Comparison of ENCODE assay signal across 18 cellular contexts in the genomic region with DNA sequence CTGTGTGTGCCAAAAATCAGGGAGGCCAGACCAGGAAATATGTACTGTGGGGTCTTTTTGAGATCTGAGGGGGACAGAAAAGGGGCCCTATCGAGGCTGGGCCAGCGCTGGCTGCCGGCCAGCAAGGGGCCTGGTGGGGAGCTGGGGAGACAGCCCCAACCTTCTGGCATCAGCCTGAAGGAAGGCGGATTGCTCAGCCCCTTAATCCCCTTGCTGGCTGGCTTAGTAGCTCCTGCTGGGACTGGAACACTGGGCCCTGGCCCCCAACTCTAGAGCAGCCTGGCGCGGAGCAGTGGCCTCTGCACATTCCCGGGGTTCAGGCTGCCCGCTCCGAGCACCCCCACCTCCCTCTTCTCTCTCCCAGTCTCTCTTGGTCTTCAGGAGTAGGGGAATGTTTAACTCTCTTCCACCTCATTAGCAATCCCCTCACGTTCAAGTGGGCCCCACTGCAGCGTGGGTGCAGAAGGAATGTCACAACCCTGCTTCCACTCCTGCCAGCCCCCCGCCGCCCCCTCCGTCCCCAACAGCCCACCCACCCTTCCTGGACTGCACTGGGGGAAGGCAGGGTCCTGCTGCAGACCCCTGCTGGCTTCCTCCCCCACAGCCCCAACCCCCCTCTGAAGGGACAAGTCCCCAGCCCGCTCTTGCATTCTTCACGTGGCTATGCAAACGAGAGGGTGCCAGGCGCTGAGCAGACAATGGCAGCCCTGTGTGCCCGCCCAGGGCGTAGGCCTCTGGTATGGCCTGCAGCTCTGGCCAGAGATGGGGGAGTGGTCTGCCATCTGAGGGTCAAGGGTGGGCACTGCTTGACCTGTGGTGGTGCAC. TPM values are rescaled to one million over a fixed set of nuclear protein-coding genes. Genes with fewer than 3 reads are reported as not detected.
DNase-seq lines count a peak whose midpoint lies in the region; TF ChIP-seq lines count a peak whose summit lies in the region.
"Had no signal": no experiment of that assay in that cellular context is flagged by ENCODE, and none has a peak within 500 bp of the region (broad histone marks: within the 10 kb centered on the region; RNA-seq: fewer than 3 reads in every experiment).

No MANE protein-coding gene starts in this region.

- intact Hi-C loops in OCI-LY7 (cut with micrococcal nuclease; ENCODE audit: unreplicated experiment): no loop called here

- no peaks in the 10 kb centered on the region for H4K20me1 ChIP-seq in OCI-LY7 (ENCODE audit: insufficient read depth, low read length)

- no peaks in the 10 kb centered on the region for H3K27me3 ChIP-seq in HUES64 (ENCODE audit: insufficient read depth, low read length)
- H3K27me3 ChIP-seq: stomach, vagina had no signal

- no peak overlapping the region for H3K4me2 ChIP-seq in OCI-LY7 (ENCODE audit: low read length)
- H3K4me2 ChIP-seq: PC-9 had no signal

- no peak for TF ChIP-seq CTCF in OCI-LY7 (conservative IDR thresholded peaks at IDR 0.05; ENCODE audit: low read length)

- peaks cover 4% of the 10 kb centered on the region for H3K36me3 ChIP-seq in HUES64 (ENCODE audit: insufficient read depth, low read length)
- H3K36me3 ChIP-seq in OCI-LY7 (ENCODE audit: insufficient read depth, low read length): peaks cover 5% of the 10 kb centered on the region; the same call in 1 of the 2 replicates

- no TSS peak for BruUV-seq in OCI-LY7 (replicated peaks; lab: Mats Ljungman, UMichigan)

- peak overlapping the region; percentile 25 for H3K9ac ChIP-seq in HUES64 (ENCODE audit: low read depth, low read length)
- H3K9ac ChIP-seq: parathyroid adenoma had no signal

- DNase-seq in globus pallidus (ENCODE audit: low spot score) (peak; percentile 54), retina (peak; percentile 55), MV-4-11 (lab: John Stamatoyannopoulos, UW) (no peak), OCI-LY7 (ENCODE audit: low spot score) (no peak)
- DNase-seq: activated CD8-positive, alpha-beta memory T cell treated with anti-CD3 and anti-CD28 coated beads for 24 hours; DMS153; left cardiac atrium; MM.1S; NCI-H2029; NCI-H510A treated with DMSO at 0.1 percent for 48 hours; PC-9; stomach had no signal

- H3K79me2 ChIP-seq in OCI-LY7 (ENCODE audit: insufficient read depth, low read depth, low read length): no peaks in the 10 kb centered on the region
- H3K79me2 ChIP-seq: parathyroid adenoma had no signal

- H2AFZ ChIP-seq in OCI-LY7 (ENCODE audit: low read length): no peak overlapping the region
- H2AFZ ChIP-seq: parathyroid adenoma, PC-9 had no signal

- H3K9me2 ChIP-seq in OCI-LY7 (ENCODE audit: insufficient read depth, low read length): no peaks in the 10 kb centered on the region

- H3K9me3 ChIP-seq in HUES64 (ENCODE audit: insufficient read depth, low read depth, low read length) (no peaks in the 10 kb centered on the region), OCI-LY7 (ENCODE audit: low read length) (no peaks in the 10 kb centered on the region)
- H3K9me3 ChIP-seq: stomach, vagina had no signal

- peak overlapping the region; percentile 43; the same call in 1 of the 2 replicates for H3K4me3 ChIP-seq in HUES64 (ENCODE audit: low read length)
- no peak overlapping the region for H3K4me3 ChIP-seq in OCI-LY7 (ENCODE audit: low read depth, low read length, poor library complexity, severe bottlenecking)
- H3K4me3 ChIP-seq: PC-9, stomach, vagina had no signal

- WGBS in HUES64: 49% methylated on average over 15 of the region's 20 CpGs

- H3K27ac ChIP-seq in HUES64 (ENCODE audit: low read depth, low read length): peak overlapping the region; percentile 35
- H3K27ac ChIP-seq in OCI-LY7 (ENCODE audit: low read depth, low read length, poor library complexity, severe bottlenecking): no peak overlapping the region
- H3K27ac ChIP-seq: parathyroid adenoma, PC-9, stomach, vagina had no signal

- POLR2A ChIA-PET in OCI-LY7 (lab: Charles Lee): no interaction called here

- CTCF ChIA-PET in OCI-LY7 (lab: Charles Lee; ENCODE audit: unreplicated experiment): no interaction called here

- H3K4me1 ChIP-seq in HUES64 (ENCODE audit: insufficient read depth, low read length) (peaks cover 36% of the 10 kb centered on the region), OCI-LY7 (ENCODE audit: insufficient read depth, low read length, poor library complexity, severe bottlenecking) (peaks cover 11% of the 10 kb centered on the region)

RNA-seq across cellular contexts. Expression of gene CLDN19, which starts 0.9 kb away (rescaled TPM):
- 5.4 TPM for polyA plus RNA-seq in HUES64 (2013, experiment 1 of 2)
- polyA plus RNA-seq in HUES64 (2013, experiment 2 of 2): 7.0 TPM
- not detected in 2 replicates for total RNA-seq in OCI-LY7 (2014; rRNA removed; shearing (Covaris generic))
- not detected in 2 replicates for total RNA-seq in OCI-LY7 (2022)
- total RNA-seq: activated T-helper 2 cell treated with anti-CD3 and anti-CD28 coated beads, Interferon-gamma antibody, Interleukin-2, Interleukin-4, amounts not matched to agents 10 μg/mL and 5 μg/mL and 100 μg/mL, durations not matched to agents 14 hours and 24 hours and 36 hours; B cell; left cardiac atrium; PC-9; vagina had no signal
- polyA plus RNA-seq: stomach had no signal

RNA-seq across cellular contexts. Expression of gene P3H1, which starts 25.9 kb away (rescaled TPM):
- polyA plus RNA-seq in HUES64 (2013, experiment 1 of 2): 40.4 TPM
- polyA plus RNA-seq in HUES64 (2013, experiment 2 of 2): 47.0 TPM
- 39.0 and 43.8 TPM in 2 replicates for total RNA-seq in OCI-LY7 (2014; rRNA removed; shearing (Covaris generic))
- 44.1 and 45.7 TPM in 2 replicates for total RNA-seq in OCI-LY7 (2022)

RNA-seq across cellular contexts. Expression of gene C1orf50, which starts 26.1 kb away (rescaled TPM):
- 4.1 TPM for polyA plus RNA-seq in HUES64 (2013, experiment 1 of 2)
- 5.7 TPM for polyA plus RNA-seq in HUES64 (2013, experiment 2 of 2)
- 2.0 and 3.2 TPM in 2 replicates for total RNA-seq in OCI-LY7 (2014; rRNA removed; shearing (Covaris generic))
- 9.7 and 9.9 TPM in 2 replicates for total RNA-seq in OCI-LY7 (2022)

RNA-seq across cellular contexts. Expression of gene TMEM269, which starts 43.8 kb away (rescaled TPM):
- 0.20 TPM for polyA plus RNA-seq in HUES64 (2013, experiment 1 of 2)
- 0.19 TPM for polyA plus RNA-seq in HUES64 (2013, experiment 2 of 2)
- total RNA-seq in OCI-LY7 (2014; rRNA removed; shearing (Covaris generic)): 0.08 and 0.16 TPM in 2 replicates
- 0.46 and 0.81 TPM in 2 replicates for total RNA-seq in OCI-LY7 (2022)
- total RNA-seq: epithelial cell of proximal tubule, vagina had no signal

RNA-seq across cellular contexts. Expression of gene YBX1, which starts 58.8 kb away (rescaled TPM):
- 1,117 TPM for polyA plus RNA-seq in HUES64 (2013, experiment 1 of 2)
- 1,208 TPM for polyA plus RNA-seq in HUES64 (2013, experiment 2 of 2)
- total RNA-seq in OCI-LY7 (2014; rRNA removed; shearing (Covaris generic)): 750 and 887 TPM in 2 replicates
- total RNA-seq in OCI-LY7 (2022): 956 and 965 TPM in 2 replicates

Comparison
In these comparisons a context has a peak if more than half of its experiments do, and no peak if none do; other contexts are left out.
1. DNase-seq: peak in globus pallidus (single experiment) and retina (single experiment); none in MV-4-11 (single experiment) and OCI-LY7 (single experiment).